Comparison of ENCODE assay signal across 28 cellular contexts in the genomic region with DNA sequence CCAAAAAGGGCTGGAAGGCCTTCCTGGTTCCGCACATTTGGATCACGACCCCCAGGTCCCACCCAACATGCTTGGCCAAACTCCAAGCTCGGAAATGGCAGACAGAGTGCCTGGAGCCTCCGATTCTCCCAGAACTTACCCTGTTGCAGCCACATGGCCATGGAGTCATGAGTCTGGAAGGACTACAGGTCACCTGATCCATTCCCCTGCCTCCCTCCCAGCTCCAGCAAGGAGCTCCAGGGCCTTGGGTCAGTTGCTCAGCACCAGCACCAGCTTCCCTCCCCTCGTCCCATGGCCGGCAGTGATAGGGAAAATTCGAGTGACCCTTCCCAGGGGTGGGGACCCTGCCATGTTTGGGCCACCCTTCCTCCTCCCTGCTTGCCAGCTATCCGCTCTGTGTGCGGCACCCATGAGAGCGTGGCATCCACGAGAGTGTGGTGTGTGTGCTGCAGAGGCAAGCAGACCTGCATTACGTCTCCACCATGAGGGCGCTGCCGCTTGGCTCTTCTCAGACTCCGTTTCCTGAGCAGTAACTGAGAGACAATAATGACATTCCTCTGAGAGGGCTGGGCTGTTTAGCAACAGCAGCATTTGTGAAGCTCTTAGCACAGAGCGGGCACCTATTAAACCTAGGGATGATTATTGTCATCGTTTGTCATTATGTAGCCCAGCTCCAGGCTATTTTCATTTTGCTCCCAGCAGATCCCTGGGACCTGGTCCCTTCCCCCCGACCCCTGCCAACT. TPM values are rescaled to one million over a fixed set of nuclear protein-coding genes. Genes with fewer than 3 reads are reported as not detected.
DNase-seq lines count a peak whose midpoint lies in the region; ATAC-seq, FAIRE-seq and TF ChIP-seq lines count a peak whose summit lies in the region.
"Had no signal": no experiment of that assay in that cellular context is flagged by ENCODE, and none has a peak within 500 bp of the region (broad histone marks: within the 10 kb centered on the region; RNA-seq: fewer than 3 reads in every experiment).

No MANE protein-coding gene starts in this region.

- H3K36me3 Mint-ChIP-seq in neural progenitor cell: no peaks in the 10 kb centered on the region
- no peaks in the 10 kb centered on the region for H3K36me3 Mint-ChIP-seq in naive thymus-derived CD8-positive, alpha-beta T cell
- H3K36me3 Mint-ChIP-seq: activated naive CD8-positive, alpha-beta T cell; CD4-positive, alpha-beta memory T cell had no signal

- FAIRE-seq in bronchial epithelial cell (lab: Jason Lieb, UNC): peak; percentile 75

- CTCF ChIA-PET in RWPE1 (lab: Yijun Ruan, JAX): interaction anchor here (0.6 to 1.6 kb wide), 3 partner anchors 17 to 423 kb away, joined by 3 to 5 read pairs (median 4); no protein-coding TSS in a partner anchor

- H3K27ac ChIP-seq in neural progenitor cell (no peak overlapping the region), RWPE1 (no peak overlapping the region)
- H3K27ac ChIP-seq: breast epithelium, colonic mucosa, left lung, psoas muscle, tibial nerve had no signal

- H3K27ac Mint-ChIP-seq in neural progenitor cell: peak overlapping the region; percentile 57
- peak overlapping the region in 1 of 10 donors; percentile 9 for H3K27ac Mint-ChIP-seq in naive thymus-derived CD8-positive, alpha-beta T cell
- H3K27ac Mint-ChIP-seq: activated B cell treated with CpG ODN at 0.5 μM for 24 hours; activated naive CD8-positive, alpha-beta T cell; B cell had no signal

- H3K4me1 Mint-ChIP-seq in neural progenitor cell: peaks cover 45% of the 10 kb centered on the region
- H3K4me1 Mint-ChIP-seq in naive thymus-derived CD8-positive, alpha-beta T cell: no peaks in the 10 kb centered on the region
- H3K4me1 Mint-ChIP-seq: activated B cell treated with CpG ODN at 0.5 μM for 24 hours; B cell; CD4-positive, alpha-beta memory T cell had no signal

- H3K79me2 ChIP-seq in neural progenitor cell (ENCODE audit: low read depth): no peaks in the 10 kb centered on the region

- POLR2A ChIA-PET in naive thymus-derived CD8-positive, alpha-beta T cell (lab: Charles Lee): no interaction called here
- POLR2A ChIA-PET in RWPE1 (lab: Yijun Ruan, JAX; ENCODE audit: low non-redundant PET): no interaction called here

- H3K27me3 ChIP-seq in bronchial epithelial cell (ENCODE audit: control insufficient read depth, insufficient read depth, low read length): peaks cover 4% of the 10 kb centered on the region
- H3K27me3 ChIP-seq in neural progenitor cell: no peaks in the 10 kb centered on the region
- H3K27me3 ChIP-seq: colonic mucosa had no signal

- no peaks in the 10 kb centered on the region for H3K36me3 ChIP-seq in bronchial epithelial cell (ENCODE audit: control insufficient read depth, insufficient read depth, low read length)
- H3K36me3 ChIP-seq in neural progenitor cell: no peaks in the 10 kb centered on the region
- H3K36me3 ChIP-seq: breast epithelium, colonic mucosa, HAP-1, left lung, tibial nerve had no signal

- H3K4me3 ChIP-seq in bronchial epithelial cell (ENCODE audit: low read depth, low read length) (no peak overlapping the region), neural progenitor cell (no peak overlapping the region)
- H3K4me3 ChIP-seq: breast epithelium, colonic mucosa, HAP-1, left lung, psoas muscle, tibial nerve had no signal

- peak overlapping the region; percentile 26 for H2AFZ ChIP-seq in neural progenitor cell (replicated peaks)

- H3F3A ChIP-seq in neural progenitor cell (ENCODE audit: low read depth): peaks cover 8% of the 10 kb centered on the region

- peaks cover 3% of the 10 kb centered on the region for H3K9me3 Mint-ChIP-seq in neural progenitor cell
- no peaks in the 10 kb centered on the region for H3K9me3 Mint-ChIP-seq in naive thymus-derived CD8-positive, alpha-beta T cell
- H3K9me3 Mint-ChIP-seq: activated B cell treated with CpG ODN at 0.5 μM for 24 hours; CD4-positive, alpha-beta memory T cell had no signal

- no peak overlapping the region for H3K4me3 Mint-ChIP-seq in neural progenitor cell
- no peak overlapping the region for H3K4me3 Mint-ChIP-seq in naive thymus-derived CD8-positive, alpha-beta T cell
- H3K4me3 Mint-ChIP-seq: activated B cell treated with CpG ODN at 0.5 μM for 24 hours; activated naive CD8-positive, alpha-beta T cell; B cell; CD4-positive, alpha-beta memory T cell had no signal

- H4K20me1 ChIP-seq in neural progenitor cell (ENCODE audit: low read depth): no peaks in the 10 kb centered on the region

- ATAC-seq in naive thymus-derived CD8-positive, alpha-beta T cell: no peak
- no peak for ATAC-seq in HG03432 (IDR thresholded peaks at IDR 0.05; ENCODE audit: unreplicated experiment)
- ATAC-seq: left lung, psoas muscle had no signal

- H3K4me2 ChIP-seq in neural progenitor cell: no peak overlapping the region

- TF ChIP-seq CTCF in bronchial epithelial cell (IDR thresholded peaks at IDR 0.05; ENCODE audit: insufficient read depth, low read length, severe bottlenecking): no peak
- TF ChIP-seq CTCF in neural progenitor cell (IDR thresholded peaks at IDR 0.05): no peak
- TF ChIP-seq CTCF in RWPE1 (conservative IDR thresholded peaks at IDR 0.05; ENCODE audit: low read depth): no peak

- H3K27me3 Mint-ChIP-seq in neural progenitor cell (ENCODE audit: insufficient read depth, low read depth): peaks cover 8% of the 10 kb centered on the region
- peaks cover 0 to 69% (median 32%) of the 10 kb centered on the region in 5 donors for H3K27me3 Mint-ChIP-seq in naive thymus-derived CD8-positive, alpha-beta T cell

- peak; percentile 30 for DNase-seq in DMS153 treated with DMSO at 0.1 percent for 48 hours (lab: John Stamatoyannopoulos, UW; ENCODE audit: unreplicated experiment)
- DNase-seq in NCI-H2081 (lab: John Stamatoyannopoulos, UW): peak; percentile 49 to 82
- DNase-seq in bronchial epithelial cell (ENCODE audit: low read depth): no peak
- no peak for DNase-seq in neural progenitor cell (ENCODE audit: low spot score)
- DNase-seq in naive thymus-derived CD8-positive, alpha-beta T cell: no peak
- no peak for DNase-seq in RWPE1 (ENCODE audit: low spot score)
- DNase-seq in Kasumi-1 (lab: John Stamatoyannopoulos, UW): no peak
- DNase-seq: activated B cell treated with CpG ODN at 0.5 μM for 24 hours; activated CD4-positive, alpha-beta T cell treated with anti-CD3 and anti-CD28 coated beads, Interleukin-2, amount 50 U/mL, for 1 hour; activated effector memory CD4-positive, alpha-beta T cell treated with Interleukin-2 at 50 U/mL for 16 hours; activated T-cell treated with anti-CD3 and anti-CD28 coated beads, Interleukin-2, amount 50 U/mL, for 1 hour; CD4-positive, alpha-beta memory T cell; colonic mucosa; DMS 273 treated with DMSO at 0.1 percent for 48 hours; effector CD4-positive, alpha-beta T cell; mesenchymal stem cell; NCI-H1694; NCI-H345; NCI-H82; psoas muscle; stimulated activated CD4-positive, alpha-beta T cell treated with anti-CD3 and anti-CD28 coated beads, Interleukin-4, amount 100 ng/mL, for 24 hours had no signal

- H3K4me1 ChIP-seq in neural progenitor cell: peaks cover 16% of the 10 kb centered on the region
- H3K4me1 ChIP-seq: breast epithelium, colonic mucosa, HAP-1, left lung, psoas muscle, tibial nerve had no signal

- no peaks in the 10 kb centered on the region for H3K9me3 ChIP-seq in neural progenitor cell (ENCODE audit: low read depth)
- H3K9me3 ChIP-seq: breast epithelium, colonic mucosa, HAP-1, left lung, psoas muscle, tibial nerve had no signal

- no peak overlapping the region for H3K9ac ChIP-seq in neural progenitor cell

RNA-seq across cellular contexts. Expression of gene RPL38, which starts 21.3 kb away (rescaled TPM):
- 436 and 2,898 TPM in 2 replicates for total RNA-seq in bronchial epithelial cell
- 343 and 393 TPM in 2 replicates for total RNA-seq in neural progenitor cell (ENCODE audit: low replicate concordance)
- 1,000 to 10,000 TPM; 2,061 to 2,154 TPM for total RNA-seq in naive thymus-derived CD8-positive, alpha-beta T cell
- polyA plus RNA-seq in naive thymus-derived CD8-positive, alpha-beta T cell: 1,000 to 10,000 TPM; 2,282 to 2,688 (median 2,624) TPM

RNA-seq across cellular contexts. Expression of gene TTYH2, which starts 31.2 kb away (rescaled TPM):
- total RNA-seq in bronchial epithelial cell (1.3 and 2.4 TPM in 2 replicates), neural progenitor cell (ENCODE audit: low replicate concordance) (3.2 and 5.8 TPM in 2 replicates)
- total RNA-seq in naive thymus-derived CD8-positive, alpha-beta T cell: 1 to 10 TPM; 7.5 to 9.6 TPM
- 1 to 10 TPM in 2 of 3 donors, under 1 TPM in 1; 0.57 to 2.2 (median 1.8) TPM for polyA plus RNA-seq in naive thymus-derived CD8-positive, alpha-beta T cell

Comparison
In these comparisons a context has a peak if more than half of its experiments do, and no peak if none do; other contexts are left out.
1. DNase-seq: peak in DMS153 treated with DMSO at 0.1 percent for 48 hours (single experiment) and NCI-H2081 (2 of 2); none in bronchial epithelial cell (single experiment), neural progenitor cell (single experiment), naive thymus-derived CD8-positive, alpha-beta T cell (0 of 10), RWPE1 (single experiment) and Kasumi-1 (0 of 2).